ENCODE assay signal across 24 cellular contexts in genomic region chr9:89058906-89059305, GRCh38.
DNase-seq lines count a peak whose midpoint lies in the region; ATAC-seq, FAIRE-seq and TF ChIP-seq lines count a peak whose summit lies in the region.
"Had no signal": no experiment of that assay in that cellular context is flagged by ENCODE, and none has a peak within 500 bp of the region (broad histone marks: within the 10 kb centered on the region; RNA-seq: fewer than 3 reads in every experiment).

No MANE protein-coding gene starts in this region.

- H3K4me2 ChIP-seq in DND-41 (ENCODE audit: insufficient read depth, low read length), result no peak overlapping the region
- H3K4me2 ChIP-seq in H9 (ENCODE audit: insufficient read depth, insufficient read length, low read length), result no peak overlapping the region
- no peak overlapping the region for H3K4me2 ChIP-seq in H1 (ENCODE audit: insufficient read depth in 1 of 2, low read depth in 2 of 2, low read length in 2 of 2)
- H3K4me2 ChIP-seq in trophoblast cell (ENCODE audit: low read length), result no peak overlapping the region
- H3K4me2 ChIP-seq: A549; BLaER1 treated with 17β-estradiol and CSF1 and Interleukin-3, amounts not matched to agents 10 nM and 100 nM; GM23338 had no signal

- H2BK5ac ChIP-seq in H9 (ENCODE audit: insufficient read length, low read length), result no peak overlapping the region
- no peak overlapping the region; the same call in 1 of the 2 replicates for H2BK5ac ChIP-seq in H1 (ENCODE audit: low read depth, low read length)
- H2BK5ac ChIP-seq in trophoblast cell (ENCODE audit: low read depth, low read length, poor library complexity), result no peak overlapping the region

- H3K23me2 ChIP-seq in H9 (ENCODE audit: insufficient read length, low read depth, low read length, poor library complexity, severe bottlenecking) (no peaks in the 10 kb centered on the region), H1 (ENCODE audit: low read depth, low read length) (peaks cover 23% of the 10 kb centered on the region; the same call in 1 of the 2 replicates)

- H2AFZ ChIP-seq in DND-41 (ENCODE audit: low read depth, low read length) (no peak overlapping the region), H9 (ENCODE audit: low read length) (no peak overlapping the region), H1 (ENCODE audit: low read length) (no peak overlapping the region), trophoblast cell (ENCODE audit: insufficient read depth, low read length, poor library complexity) (no peak overlapping the region)
- H2AFZ ChIP-seq: GM23338 had no signal

- H3K14ac ChIP-seq in H9 (ENCODE audit: insufficient read depth, low read length) (no peak overlapping the region), H1 (ENCODE audit: insufficient read length) (no peak overlapping the region), trophoblast cell (ENCODE audit: low read length) (no peak overlapping the region)

- no peaks in the 10 kb centered on the region for H3K9me3 Mint-ChIP-seq in H9
- H3K9me3 Mint-ChIP-seq: CD4-positive, alpha-beta T cell; GM23338 had no signal

- no peak overlapping the region for H4K12ac ChIP-seq in trophoblast cell (ENCODE audit: low read depth, low read length)

- H4K5ac ChIP-seq in H9 (ENCODE audit: insufficient read length, low read depth, low read length), result no peak overlapping the region
- no peak overlapping the region for H4K5ac ChIP-seq in H1 (ENCODE audit: insufficient read length, low read depth, low read length)

- H3K36me3 ChIP-seq in DND-41 (ENCODE audit: insufficient read depth, low read length), result peaks cover 4% of the 10 kb centered on the region; the same call in 1 of the 2 replicates
- H3K36me3 ChIP-seq in H1 (ENCODE audit: control insufficient read depth in 2 of 4, insufficient read depth in 4 of 4, low read length in 3 of 4), result no peaks in the 10 kb centered on the region; a peak in 1 of 8 replicates
- H3K36me3 ChIP-seq in trophoblast cell (ENCODE audit: control insufficient read depth in 1 of 2, insufficient read depth in 2 of 2, low read length in 2 of 2), result no peaks in the 10 kb centered on the region
- H3K36me3 ChIP-seq: BLaER1 treated with 17β-estradiol and CSF1 and Interleukin-3, amounts not matched to agents 10 nM and 100 nM had no signal

- TF ChIP-seq RAD21 in H1 (IDR thresholded peaks at IDR 0.05 in 1 of 2, conservative IDR thresholded peaks at IDR 0.05 in 1 of 2; ENCODE audit: low read depth in 2 of 2, low read length in 2 of 2), result no peak

- no peak overlapping the region for H3K4ac ChIP-seq in H9 (ENCODE audit: low read depth, low read length)
- no peak overlapping the region for H3K4ac ChIP-seq in H1 (replicated peaks; ENCODE audit: insufficient read length, low read depth, low read length)
- no peak overlapping the region for H3K4ac ChIP-seq in trophoblast cell (ENCODE audit: low read depth, low read length)

- H4K8ac ChIP-seq in H9 (replicated peaks; ENCODE audit: insufficient read length, low read depth, low read length) (peak overlapping the region; percentile 1), H1 (ENCODE audit: extremely low read depth, insufficient read depth, low read length) (0 out of 2 replicates have a peak overlapping the region, but pooled peaks have one; percentile 15), trophoblast cell (ENCODE audit: low read depth, low read length) (no peak overlapping the region)

- POLR2A ChIA-PET in H1 (lab: Charles Lee; ENCODE audit: partially characterized antibody), result no interaction called here

- no peak overlapping the region for H4K91ac ChIP-seq in H9 (ENCODE audit: insufficient read length, low read depth, low read length)
- H4K91ac ChIP-seq in H1 (replicated peaks; ENCODE audit: insufficient read length, low read length), result no peak overlapping the region
- H4K91ac ChIP-seq in trophoblast cell (ENCODE audit: low read depth, low read length), result no peak overlapping the region

- ATAC-seq in DND-41 (ENCODE audit: insufficient read depth, low read depth), result 0 out of 3 replicates have a peak, but pooled peaks have one; percentile 22
- no peak for ATAC-seq in HG03175 (IDR thresholded peaks at IDR 0.05; ENCODE audit: unreplicated experiment)
- ATAC-seq: A549, GM23338 had no signal

- no peak for TF ChIP-seq CTCF in DND-41 (IDR thresholded peaks at IDR 0.05; ENCODE audit: borderline replicate concordance, extremely low read depth, low read length, poor library complexity, severe bottlenecking)
- TF ChIP-seq CTCF in H9 (conservative IDR thresholded peaks at IDR 0.05), result no peak
- TF ChIP-seq CTCF in H1 (IDR thresholded peaks at IDR 0.05; ENCODE audit: control extremely low read depth in 1 of 3, insufficient read depth in 1 of 3, low read depth in 1 of 3, low read length in 3 of 3), result no peak

- intact Hi-C loops in posterior cingulate gyrus (cut with DNase I), result no loop called here

- no peak for TF ChIP-seq POLR2A in H1 (IDR thresholded peaks at IDR 0.05; ENCODE audit: control extremely low read depth in 1 of 2, low read depth in 2 of 2, low read length in 2 of 2)

- no peak for DNase-seq in DND-41
- DNase-seq in H9, result no peak
- DNase-seq in H1 (ENCODE audit: low read depth in 1 of 2, low spot score in 2 of 2), result no peak
- no peak for DNase-seq in trophoblast cell
- no peak for DNase-seq in posterior cingulate gyrus
- no peak for DNase-seq in HuH-7.5 (ENCODE audit: low spot score)
- DNase-seq: 8988T; ACHN; AML-193; BE2C; CD4-positive, alpha-beta T cell; CD8-positive, alpha-beta memory T cell; DMS 273 treated with DMSO at 0.1 percent for 48 hours; DMS79; GF-D8; HCEC 1CT had no signal

- H3K9me3 ChIP-seq in DND-41 (ENCODE audit: insufficient read depth, low read length, severe bottlenecking), result peaks cover 8% of the 10 kb centered on the region
- H3K9me3 ChIP-seq in H9 (ENCODE audit: control insufficient read depth, low read depth, low read length), result no peaks in the 10 kb centered on the region
- peaks cover 7 to 16% of the 10 kb centered on the region in 2 experiments; a peak in 2 of 4 replicates for H3K9me3 ChIP-seq in H1 (ENCODE audit: insufficient read depth in 2 of 2, low read depth in 1 of 2, low read length in 1 of 2)
- H3K9me3 ChIP-seq in trophoblast cell (ENCODE audit: insufficient read depth, low read depth, low read length), result peaks cover 23% of the 10 kb centered on the region
- H3K9me3 ChIP-seq: BE2C had no signal

- H2BK12ac ChIP-seq in H9 (ENCODE audit: insufficient read length, low read depth, low read length) (no peak overlapping the region), H1 (ENCODE audit: low read depth, low read length) (peak overlapping the region; percentile 68; the same call in 1 of the 2 replicates), trophoblast cell (ENCODE audit: low read length) (no peak overlapping the region)

- H3K27me3 Mint-ChIP-seq in H9 (ENCODE audit: low read depth), result no peaks in the 10 kb centered on the region

- no peak overlapping the region for H3K9ac ChIP-seq in DND-41 (ENCODE audit: low read depth, low read length)
- H3K9ac ChIP-seq in H9 (ENCODE audit: extremely low read depth, insufficient read length, low read length), result no peak overlapping the region
- no peak overlapping the region for H3K9ac ChIP-seq in H1 (replicated peaks in 1 of 4; ENCODE audit: extremely low read depth in 1 of 4, low read depth in 3 of 4, low read length in 3 of 4)
- no peak overlapping the region for H3K9ac ChIP-seq in trophoblast cell (ENCODE audit: low read length)
- H3K9ac ChIP-seq: BLaER1 treated with 17β-estradiol and CSF1 and Interleukin-3, amounts not matched to agents 10 nM and 100 nM had no signal

- H2BK120ac ChIP-seq in H9 (ENCODE audit: low read depth, low read length, poor library complexity, severe bottlenecking), result no peak overlapping the region
- H2BK120ac ChIP-seq in H1 (replicated peaks; ENCODE audit: low read depth, low read length), result no peak overlapping the region
- no peak overlapping the region for H2BK120ac ChIP-seq in trophoblast cell (ENCODE audit: insufficient read depth, low read length, poor library complexity)

- no peak overlapping the region for H3K18ac ChIP-seq in H9 (ENCODE audit: insufficient read length, low read depth, low read length)
- H3K18ac ChIP-seq in H1 (ENCODE audit: extremely low read depth, low read length), result no peak overlapping the region
- no peak overlapping the region for H3K18ac ChIP-seq in trophoblast cell (ENCODE audit: low read length)

- no peak for TF ChIP-seq EP300 in H1 (IDR thresholded peaks at IDR 0.05; ENCODE audit: borderline replicate concordance in 1 of 2, low read depth in 2 of 2, low read length in 2 of 2)

- H3K4me3 ChIP-seq in DND-41 (ENCODE audit: low read depth in 1 of 2, low read length in 2 of 2) (no peak overlapping the region), H1 (ENCODE audit: extremely low read depth in 1 of 4, insufficient read depth in 2 of 4, low read depth in 3 of 4, low read length in 4 of 4) (no peak overlapping the region), trophoblast cell (ENCODE audit: low read depth, low read length) (peak overlapping the region; percentile 54)
- H3K4me3 ChIP-seq: A549; BLaER1 treated with 17β-estradiol and CSF1 and Interleukin-3, amounts not matched to agents 10 nM and 100 nM; GM23338 had no signal

- H3K4me1 Mint-ChIP-seq in H9, result no peaks in the 10 kb centered on the region
- H3K4me1 Mint-ChIP-seq: CD14-positive monocyte; CD8-positive, alpha-beta memory T cell; GM23338 had no signal

- H2BK15ac ChIP-seq in H9 (ENCODE audit: low read depth, low read length) (no peak overlapping the region), H1 (ENCODE audit: low read length) (peak overlapping the region; percentile 40; the same call in 1 of the 2 replicates)

- no peak overlapping the region for H3K27ac Mint-ChIP-seq in H9
- H3K27ac Mint-ChIP-seq: CD14-positive monocyte; CD4-positive, alpha-beta T cell; CD8-positive, alpha-beta memory T cell; GM23338 had no signal

- H3K56ac ChIP-seq in H9 (ENCODE audit: insufficient read length, low read depth, low read length) (no peak overlapping the region), H1 (replicated peaks; ENCODE audit: insufficient read length, low read depth, low read length) (no peak overlapping the region)

- H2BK20ac ChIP-seq in H9 (ENCODE audit: low read depth, low read length, poor library complexity, severe bottlenecking) (no peak overlapping the region), H1 (ENCODE audit: low read length) (peak overlapping the region; percentile 0; the same call in 1 of the 2 replicates)

- WGBS in H9 (ENCODE audit: extremely low coverage, insufficient read length, low lambda C conversion rate), result 100% methylated on average over 5 of the region's 12 CpGs
- WGBS in H1 (ENCODE audit: extremely low coverage in 1 of 2, insufficient coverage in 1 of 2, insufficient read length in 1 of 2, insufficient replicate concordance in 2 of 2, low coverage in 1 of 2, low lambda C conversion rate in 2 of 2, missing lambda C conversion rate in 1 of 2), 2 experiments, result 85% methylated on average over 12 of the region's 12 CpGs; no CpG with 5 or more reads in 1 of the 2 experiments
- no CpG with 5 or more reads among the region's 12 CpGs for WGBS in trophoblast cell (ENCODE audit: extremely low coverage, insufficient coverage, insufficient read length)

- H4K20me1 ChIP-seq in DND-41 (ENCODE audit: insufficient read depth, low read length), result no peaks in the 10 kb centered on the region
- H4K20me1 ChIP-seq in H9 (ENCODE audit: control insufficient read depth, insufficient read depth, insufficient read length), result peaks cover 6% of the 10 kb centered on the region
- H4K20me1 ChIP-seq in H1 (replicated peaks in 1 of 2; ENCODE audit: control insufficient read depth in 1 of 2, insufficient read depth in 2 of 2, low read length in 2 of 2), result no peaks in the 10 kb centered on the region
- H4K20me1 ChIP-seq: BLaER1 treated with 17β-estradiol and CSF1 and Interleukin-3, amounts not matched to agents 10 nM and 100 nM had no signal

- H3K4me3 Mint-ChIP-seq in H9, result no peak overlapping the region
- H3K4me3 Mint-ChIP-seq: CD14-positive monocyte; CD4-positive, alpha-beta T cell; CD8-positive, alpha-beta memory T cell; GM23338 had no signal

- H2AK5ac ChIP-seq in H9 (ENCODE audit: insufficient read length, low read length) (no peak overlapping the region), H1 (ENCODE audit: low read depth, low read length) (peak overlapping the region; percentile 92; the same call in 1 of the 2 replicates), trophoblast cell (ENCODE audit: low read length) (no peak overlapping the region)

- H3T11ph ChIP-seq in H9 (ENCODE audit: low read length), result no peak overlapping the region

- H3K27ac ChIP-seq in DND-41 (ENCODE audit: low read length), result no peak overlapping the region
- no peak overlapping the region for H3K27ac ChIP-seq in H9 (ENCODE audit: insufficient read length, low read depth, low read length)
- H3K27ac ChIP-seq in H1 (ENCODE audit: low read depth, low read length), result no peak overlapping the region
- H3K27ac ChIP-seq in trophoblast cell (ENCODE audit: low read depth, low read length), result no peak overlapping the region
- H3K27ac ChIP-seq: A549; BLaER1 treated with 17β-estradiol and CSF1 and Interleukin-3, amounts not matched to agents 10 nM and 100 nM had no signal

- H3K23ac ChIP-seq in H9 (ENCODE audit: insufficient read length, low read depth, low read length) (no peak overlapping the region), H1 (ENCODE audit: insufficient read length) (no peak overlapping the region), trophoblast cell (ENCODE audit: low read length) (no peak overlapping the region)

- CTCF ChIA-PET in H1 (lab: Charles Lee; ENCODE audit: partially characterized antibody), result no interaction called here

- FAIRE-seq in H1 (lab: Jason Lieb, UNC), result no peak
- FAIRE-seq: A549, D721Med, GM19239, H54 had no signal

- no peaks in the 10 kb centered on the region for H3K79me1 ChIP-seq in H9 (ENCODE audit: insufficient read depth, low read depth, low read length, poor library complexity, severe bottlenecking)
- H3K79me1 ChIP-seq in H1 (ENCODE audit: low read depth, low read length), result no peaks in the 10 kb centered on the region
- H3K79me1 ChIP-seq in trophoblast cell (ENCODE audit: low read length), result no peaks in the 10 kb centered on the region

- no peaks in the 10 kb centered on the region for H3K4me1 ChIP-seq in DND-41 (ENCODE audit: insufficient read depth, low read length)
- no peaks in the 10 kb centered on the region for H3K4me1 ChIP-seq in H9 (ENCODE audit: insufficient read depth, low read length)
- no peaks in the 10 kb centered on the region for H3K4me1 ChIP-seq in H1 (replicated peaks in 1 of 4; ENCODE audit: control insufficient read depth in 3 of 4, insufficient read depth in 4 of 4, low read length in 3 of 4)
- H3K4me1 ChIP-seq in trophoblast cell (ENCODE audit: control insufficient read depth in 1 of 2, insufficient read depth in 2 of 2, low read length in 2 of 2), result no peaks in the 10 kb centered on the region
- H3K4me1 ChIP-seq: A549; BE2C; BLaER1 treated with 17β-estradiol and CSF1 and Interleukin-3, amounts not matched to agents 10 nM and 100 nM had no signal

- H3K27me3 ChIP-seq in DND-41 (ENCODE audit: insufficient read depth, low read length, poor library complexity), result no peaks in the 10 kb centered on the region
- no peaks in the 10 kb centered on the region for H3K27me3 ChIP-seq in H9 (ENCODE audit: insufficient read depth, low read length)
- H3K27me3 ChIP-seq in H1 (replicated peaks in 1 of 4; ENCODE audit: control insufficient read depth in 3 of 4, extremely low read depth in 1 of 4, insufficient read depth in 3 of 4, low read length in 3 of 4), result no peaks in the 10 kb centered on the region
- H3K27me3 ChIP-seq in trophoblast cell (ENCODE audit: insufficient read depth, low read length), result no peaks in the 10 kb centered on the region
- H3K27me3 ChIP-seq: BE2C; BLaER1 treated with 17β-estradiol and CSF1 and Interleukin-3, amounts not matched to agents 10 nM and 100 nM had no signal

- H3K79me2 ChIP-seq in DND-41 (ENCODE audit: insufficient read depth, low read length) (no peaks in the 10 kb centered on the region), H9 (ENCODE audit: insufficient read depth, low read length) (no peaks in the 10 kb centered on the region), H1 (ENCODE audit: control insufficient read depth in 1 of 2, insufficient read depth in 2 of 2, low read length in 2 of 2) (no peaks in the 10 kb centered on the region), trophoblast cell (ENCODE audit: control insufficient read depth, insufficient read depth, low read length, poor library complexity) (no peaks in the 10 kb centered on the region)

- no peaks in the 10 kb centered on the region for H3K36me3 Mint-ChIP-seq in H9 (ENCODE audit: insufficient read depth in 1 of 3, low read depth in 3 of 3)
- H3K36me3 Mint-ChIP-seq: CD14-positive monocyte; CD8-positive, alpha-beta memory T cell had no signal
